In the genomic region with DNA sequence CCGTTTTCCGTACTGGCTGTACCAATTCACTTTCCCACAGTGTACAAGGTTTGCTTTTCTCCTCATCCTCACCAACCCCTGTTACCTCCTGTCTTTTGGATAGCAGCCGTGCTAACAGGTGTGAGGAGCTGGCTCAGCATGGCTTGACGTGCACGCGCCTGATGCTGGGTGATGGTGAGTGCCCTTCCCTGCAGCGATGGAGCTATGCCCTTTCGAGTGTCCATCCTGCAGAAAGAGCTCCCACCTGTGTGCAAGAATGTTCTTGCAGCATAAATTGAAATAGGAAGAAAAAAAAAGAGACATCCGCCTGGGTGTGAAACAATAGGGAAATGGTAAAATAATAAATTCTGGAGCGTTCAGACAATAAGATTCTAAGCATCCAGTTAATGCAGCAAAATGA, we compare ENCODE assay signal across 15 cellular contexts.
"Had no signal": no experiment of that assay in that cellular context is flagged by ENCODE, and none has a peak within 500 bp of the region (broad histone marks: within the 10 kb centered on the region; RNA-seq: fewer than 3 reads in every experiment).

No MANE protein-coding gene starts in this region.

- H3K36me3 ChIP-seq: sigmoid colon, thoracic aorta, upper lobe of right lung had no signal

- H3K9me3 ChIP-seq: sigmoid colon, thoracic aorta, upper lobe of right lung had no signal

- H3K4me3 ChIP-seq: hepatocyte, sigmoid colon, thoracic aorta, upper lobe of right lung had no signal

- DNase-seq: activated B cell treated with CpG ODN at 0.5 μM for 24 hours; activated CD4-positive, alpha-beta memory T cell treated with anti-CD3 and anti-CD28 coated beads, Interleukin-2, amount 10 ng/mL, durations not matched to agents 7 days and 5 days; activated CD4-positive, alpha-beta T cell treated with anti-CD3 and anti-CD28 coated beads for 4 hours; activated CD8-positive, alpha-beta memory T cell treated with anti-CD3 and anti-CD28 coated beads, Interleukin-2, amount 10 ng/mL, durations not matched to agents 7 days and 5 days; caudate nucleus; effector memory CD8-positive, alpha-beta T cell; left cardiac atrium; mesendoderm; natural killer cell; sigmoid colon; stimulated activated CD4-positive, alpha-beta T cell treated with anti-CD3 and anti-CD28 coated beads, Interleukin-4, amount 100 ng/mL, for 4 hours; upper lobe of right lung had no signal

- H3K27me3 ChIP-seq: hepatocyte had no signal

- H3K4me1 ChIP-seq: parathyroid adenoma, sigmoid colon, upper lobe of right lung had no signal

- H3K27ac ChIP-seq: hepatocyte, parathyroid adenoma, sigmoid colon, thoracic aorta, upper lobe of right lung had no signal
